ENCODE assay signal across 16 cellular contexts in the genomic region with DNA sequence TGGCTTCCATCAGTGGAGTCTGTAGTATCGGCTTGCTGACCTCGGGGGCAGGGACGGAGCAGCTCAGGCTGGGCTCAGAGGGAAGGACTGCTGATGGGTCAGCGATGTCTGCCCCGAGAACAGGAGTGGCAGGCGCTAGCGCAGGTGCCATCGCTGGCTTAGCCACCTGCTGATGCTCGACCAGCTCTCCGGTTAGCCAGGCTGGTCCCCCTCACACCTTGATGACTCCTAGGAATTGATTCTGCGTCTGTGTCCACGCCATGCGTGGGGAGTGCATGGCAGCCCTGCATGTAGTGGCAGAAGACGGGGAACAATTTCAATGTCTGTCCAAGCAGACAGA. TPM values are rescaled to one million over a fixed set of nuclear protein-coding genes. Genes with fewer than 3 reads are reported as not detected.
DNase-seq lines count a peak whose midpoint lies in the region; ATAC-seq, FAIRE-seq and TF ChIP-seq lines count a peak whose summit lies in the region.
"Had no signal": no experiment of that assay in that cellular context is flagged by ENCODE, and none has a peak within 500 bp of the region (broad histone marks: within the 10 kb centered on the region; RNA-seq: fewer than 3 reads in every experiment).

No MANE protein-coding gene starts in this region.

- H3K4ac ChIP-seq in trophoblast cell (ENCODE audit: low read depth, low read length): peak overlapping the region; percentile 31

- H3K27ac Mint-ChIP-seq in activated CD4-positive, alpha-beta T cell treated with anti-CD3 and anti-CD28 coated beads, Interleukin-2, amount 10 ng/mL, durations not matched to agents 24 days and 14 days: peak overlapping the region; percentile 41
- H3K27ac Mint-ChIP-seq in glutamatergic neuron (ENCODE audit: unreplicated experiment): peak overlapping the region; percentile 43

- H3K9ac ChIP-seq in K562 (ENCODE audit: insufficient read depth in 1 of 2, low read depth in 2 of 2, low read length in 2 of 2): peak overlapping the region in 1 of 2 experiments; percentile 41; a peak in 2 of 4 replicates
- H3K9ac ChIP-seq in trophoblast cell (ENCODE audit: low read length): no peak overlapping the region

- H3K4me3 ChIP-seq in K562: no peak overlapping the region
- no peak overlapping the region for H3K4me3 ChIP-seq in trophoblast cell (ENCODE audit: low read depth, low read length)

- peaks cover 7% of the 10 kb centered on the region for H3K9me1 ChIP-seq in K562 (ENCODE audit: control insufficient read depth, insufficient read depth, low read length)

- TF ChIP-seq RAD21 in K562 (CRISPR knock-in tag; conservative IDR thresholded peaks at IDR 0.05 in 1 of 2, IDR thresholded peaks at IDR 0.05 in 1 of 2): no peak

- H3K36me3 ChIP-seq in K562 (ENCODE audit: control insufficient read depth, insufficient read depth, low read length): peaks cover 62% of the 10 kb centered on the region
- peaks cover 27 to 28% of the 10 kb centered on the region in 2 experiments for H3K36me3 ChIP-seq in trophoblast cell (ENCODE audit: control insufficient read depth in 1 of 2, insufficient read depth in 2 of 2, low read length in 2 of 2)

- H3K27me3 ChIP-seq in K562 (ENCODE audit: control insufficient read depth in 2 of 2, insufficient read depth in 2 of 2, low read length in 2 of 2) (no peaks in the 10 kb centered on the region), trophoblast cell (ENCODE audit: insufficient read depth, low read length) (no peaks in the 10 kb centered on the region)

- H2AK5ac ChIP-seq in trophoblast cell (ENCODE audit: low read length): no peak overlapping the region

- no peak overlapping the region for H4K8ac ChIP-seq in trophoblast cell (ENCODE audit: low read depth, low read length)

- TF ChIP-seq EP300 in K562 (IDR thresholded peaks at IDR 0.05; ENCODE audit: low read length): no peak

- TF ChIP-seq POLR2A in K562 (conservative IDR thresholded peaks at IDR 0.05): no peak

- H3K4me1 ChIP-seq in K562 (replicated peaks in 1 of 2; ENCODE audit: control insufficient read depth in 2 of 2, insufficient read depth in 2 of 2, low read length in 2 of 2) (peaks cover 26 to 70% of the 10 kb centered on the region in 2 experiments; a peak in 4 of 5 replicates), trophoblast cell (ENCODE audit: control insufficient read depth in 1 of 2, insufficient read depth in 2 of 2, low read length in 2 of 2) (peaks cover 10 to 21% of the 10 kb centered on the region in 2 experiments)

- H2AFZ ChIP-seq in K562 (ENCODE audit: low read depth, low read length) (no peak overlapping the region), trophoblast cell (ENCODE audit: insufficient read depth, low read length, poor library complexity) (no peak overlapping the region)

- H3K4me3 Mint-ChIP-seq in activated CD4-positive, alpha-beta T cell treated with anti-CD3 and anti-CD28 coated beads, Interleukin-2, amount 10 ng/mL, durations not matched to agents 24 days and 14 days: no peak overlapping the region
- H3K4me3 Mint-ChIP-seq in glutamatergic neuron (ENCODE audit: unreplicated experiment): peak overlapping the region; percentile 34

- in situ Hi-C loops in K562 (cut with MboI): no loop called here

- 80% methylated on average over 14 of the region's 14 CpGs for WGBS in K562 (ENCODE audit: insufficient coverage, low coverage, missing lambda C conversion rate)
- no CpG with 5 or more reads among the region's 14 CpGs for WGBS in trophoblast cell (ENCODE audit: extremely low coverage, insufficient coverage, insufficient read length)

- DNase-seq in activated CD4-positive, alpha-beta T cell treated with anti-CD3 and anti-CD28 coated beads, Interleukin-2, amount 10 ng/mL, durations not matched to agents 24 days and 14 days: no peak
- no peak for DNase-seq in activated CD4-positive, alpha-beta T cell treated with anti-CD3 and anti-CD28 coated beads for 48 hours
- no peak for DNase-seq in K562 (ENCODE audit: extremely low read depth in 1 of 4, low spot score in 3 of 4)
- DNase-seq in glutamatergic neuron: no peak
- DNase-seq in trophoblast cell: no peak
- no peak for DNase-seq in SK-N-DZ (ENCODE audit: low spot score)
- DNase-seq in NCI-H146 treated with DMSO at 0.1 percent for 48 hours (lab: John Stamatoyannopoulos, UW; ENCODE audit: unreplicated experiment): no peak
- DNase-seq: CD8-positive, alpha-beta memory T cell; DMS 273 treated with DMSO at 0.1 percent for 48 hours; MV-4-11; NCI-H1417 treated with DMSO at 0.1 percent for 48 hours; NCI-H2029 treated with DMSO at 0.1 percent for 48 hours; NCI-H524 treated with DMSO at 0.1 percent for 48 hours had no signal

- H3K4me1 Mint-ChIP-seq in activated CD4-positive, alpha-beta T cell treated with anti-CD3 and anti-CD28 coated beads, Interleukin-2, amount 10 ng/mL, durations not matched to agents 24 days and 14 days: peaks cover 10% of the 10 kb centered on the region
- H3K4me1 Mint-ChIP-seq in glutamatergic neuron (ENCODE audit: low read depth, unreplicated experiment): peaks cover 22% of the 10 kb centered on the region

- CTCF ChIA-PET in K562 (lab: Yijun Ruan, JAX; ENCODE audit: low intra/inter-chr PET ratio): no interaction called here

- H3K4me2 ChIP-seq in K562 (ENCODE audit: insufficient read depth, low read length) (no peak overlapping the region; the same call in 1 of the 2 replicates), trophoblast cell (ENCODE audit: low read length) (no peak overlapping the region)

- no peak overlapping the region for H2BK12ac ChIP-seq in trophoblast cell (ENCODE audit: low read length)

- H3K14ac ChIP-seq in trophoblast cell (ENCODE audit: low read length): no peak overlapping the region

- H3K27ac ChIP-seq in K562 (ENCODE audit: extremely low read depth, low read depth, low read length): no peak overlapping the region
- no peak overlapping the region for H3K27ac ChIP-seq in trophoblast cell (ENCODE audit: low read depth, low read length)
- H3K27ac ChIP-seq: 22Rv1 had no signal

- H3K79me1 ChIP-seq in trophoblast cell (ENCODE audit: low read length): no peaks in the 10 kb centered on the region

- H3K79me2 ChIP-seq in K562 (ENCODE audit: control insufficient read depth, insufficient read depth, low read length): peaks cover 98% of the 10 kb centered on the region
- peaks cover 22% of the 10 kb centered on the region for H3K79me2 ChIP-seq in trophoblast cell (ENCODE audit: control insufficient read depth, insufficient read depth, low read length, poor library complexity)

- H2BK5ac ChIP-seq in trophoblast cell (ENCODE audit: low read depth, low read length, poor library complexity): no peak overlapping the region

- no peak for FAIRE-seq in K562 (lab: Jason Lieb, UNC)

- TF ChIP-seq CTCF in K562 (IDR thresholded peaks at IDR 0.05 in 2 of 3, conservative IDR thresholded peaks at IDR 0.05 in 1 of 3; ENCODE audit: insufficient read depth in 2 of 3, low read depth in 1 of 3, low read length in 3 of 3) (no peak), glutamatergic neuron (IDR thresholded peaks at IDR 0.05; ENCODE audit: partially characterized antibody, unreplicated experiment) (no peak)

- peaks cover 46% of the 10 kb centered on the region for H3K36me3 Mint-ChIP-seq in activated CD4-positive, alpha-beta T cell treated with anti-CD3 and anti-CD28 coated beads, Interleukin-2, amount 10 ng/mL, durations not matched to agents 24 days and 14 days (ENCODE audit: low read depth)
- H3K36me3 Mint-ChIP-seq in glutamatergic neuron (ENCODE audit: unreplicated experiment): peaks cover 27% of the 10 kb centered on the region

- H3K9me3 Mint-ChIP-seq in activated CD4-positive, alpha-beta T cell treated with anti-CD3 and anti-CD28 coated beads, Interleukin-2, amount 10 ng/mL, durations not matched to agents 24 days and 14 days: peaks cover 11% of the 10 kb centered on the region
- peaks cover 23% of the 10 kb centered on the region for H3K9me3 Mint-ChIP-seq in glutamatergic neuron (ENCODE audit: unreplicated experiment)
- H3K9me3 Mint-ChIP-seq: CD8-positive, alpha-beta memory T cell had no signal

- no peak overlapping the region for H4K91ac ChIP-seq in trophoblast cell (ENCODE audit: low read depth, low read length)

- intact Hi-C loops in activated CD4-positive, alpha-beta T cell treated with anti-CD3 and anti-CD28 coated beads, Interleukin-2, amount 10 ng/mL, durations not matched to agents 24 days and 14 days (cut with micrococcal nuclease): no loop called here
- intact Hi-C loops in K562 (cut with micrococcal nuclease): no loop called here

- no TSS peak for BruUV-seq in K562 (replicated peaks; lab: Mats Ljungman, UMichigan)

- no peak overlapping the region for H4K12ac ChIP-seq in trophoblast cell (ENCODE audit: low read depth, low read length)

- no peaks in the 10 kb centered on the region for H3K9me3 ChIP-seq in K562 (replicated peaks; ENCODE audit: control insufficient read depth, insufficient read depth, low read depth, low read length)
- peaks cover 8% of the 10 kb centered on the region for H3K9me3 ChIP-seq in trophoblast cell (ENCODE audit: insufficient read depth, low read depth, low read length)

- ATAC-seq in K562 (no peak), GM19452 (IDR thresholded peaks at IDR 0.05; ENCODE audit: unreplicated experiment) (no peak)

- H3K18ac ChIP-seq in trophoblast cell (ENCODE audit: low read length): no peak overlapping the region

- no peaks in the 10 kb centered on the region for H3K27me3 Mint-ChIP-seq in activated CD4-positive, alpha-beta T cell treated with anti-CD3 and anti-CD28 coated beads, Interleukin-2, amount 10 ng/mL, durations not matched to agents 24 days and 14 days
- peaks cover 8% of the 10 kb centered on the region for H3K27me3 Mint-ChIP-seq in glutamatergic neuron (ENCODE audit: unreplicated experiment)
- H3K27me3 Mint-ChIP-seq: CD8-positive, alpha-beta memory T cell; IgD-negative memory B cell had no signal

- no peak overlapping the region for H3K23ac ChIP-seq in trophoblast cell (ENCODE audit: low read length)

- POLR2A ChIA-PET in K562 (lab: Yijun Ruan, JAX): interaction anchor here (0.8 to 1.7 kb wide), 2 partner anchors 9 to 85 kb away, joined by 3 to 5 read pairs; partner anchors contain the start of gene TAF4

- H4K20me1 ChIP-seq in K562 (replicated peaks; ENCODE audit: control insufficient read depth, insufficient read depth, low read length): peaks cover 44% of the 10 kb centered on the region

- H2BK120ac ChIP-seq in trophoblast cell (ENCODE audit: insufficient read depth, low read length, poor library complexity): no peak overlapping the region

RNA-seq across cellular contexts. Expression of gene SS18L1, which starts 6.6 kb away (rescaled TPM):
- 26.7 and 29.0 TPM in 2 replicates for total RNA-seq in activated CD4-positive, alpha-beta T cell treated with anti-CD3 and anti-CD28 coated beads, Interleukin-2, amount 10 ng/mL, durations not matched to agents 24 days and 14 days
- 73.1 and 90.7 TPM in 2 replicates for total RNA-seq in K562 (2011; cell fraction: chromatin; rRNA removed; ENCODE audit: low replicate concordance)
- 42.7 and 52.5 TPM in 2 replicates for total RNA-seq in K562 (2011; cell fraction: nucleolus; rRNA removed)
- 50.7 and 61.9 TPM in 2 replicates for total RNA-seq in K562 (2011; cell fraction: nucleoplasm; rRNA removed)
- total RNA-seq in K562 (2014; rRNA removed): 17.5 and 22.4 TPM in 2 replicates
- 10.8 and 12.8 TPM in 2 replicates for total RNA-seq in K562 (2014; rRNA removed; fragmentation: Illumina TruSeq; extraction: Trizol)
- 15.1 and 15.2 TPM in 2 replicates for total RNA-seq in K562 (2015; rRNA removed; fragmentation: Illumina TruSeq; extraction: Trizol)
- total RNA-seq in K562 (2021): 21.1 and 21.3 TPM in 2 replicates
- 19.6 and 22.3 TPM in 2 replicates for polyA plus RNA-seq in K562 (2011; rRNA removed)
- 20.5 and 44.1 TPM in 2 replicates for polyA plus RNA-seq in K562 (2011; cell fraction: cytosol; rRNA removed)
- 37.1 and 62.5 TPM in 2 replicates for polyA plus RNA-seq in K562 (2011; cell fraction: nucleus; rRNA removed)
- 15.5 and 18.1 TPM in 2 replicates for polyA plus RNA-seq in K562 (2012)
- 14.9 and 15.3 TPM in 2 replicates for polyA plus RNA-seq in K562 (2014; fragmentation: Illumina TruSeq; extraction: Trizol)
- polyA plus RNA-seq in K562 (2014; fragmentation: Nextera tagmentation; extraction: Ambion mirVana): 1 to 10 TPM; 2.7 to 3.0 TPM
- polyA plus RNA-seq in K562 (2014; rRNA removed): 28.3 and 32.6 TPM in 2 replicates
- 7.9 and 11.9 TPM in 2 replicates for polyA minus RNA-seq in K562 (2011; rRNA and poly(A)+ RNA removed)
- polyA minus RNA-seq in K562 (2011; cell fraction: cytosol; rRNA and poly(A)+ RNA removed): 13.6 and 15.9 TPM in 2 replicates
- 21.1 and 22.5 TPM in 2 replicates for polyA minus RNA-seq in K562 (2011; cell fraction: nucleus; rRNA and poly(A)+ RNA removed)
- total RNA-seq in glutamatergic neuron (ENCODE audit: unreplicated experiment): 50.4 TPM
- 11.5 and 12.4 TPM in 2 replicates for polyA plus RNA-seq in trophoblast cell (2013)
- polyA plus RNA-seq in SK-N-DZ (2014; cell fraction: cytosol; rRNA removed): 44.5 and 49.5 TPM in 2 replicates
- polyA plus RNA-seq in SK-N-DZ (2014; cell fraction: nucleus; rRNA removed): 51.7 and 69.4 TPM in 2 replicates

RNA-seq across cellular contexts. Expression of gene PSMA7, which starts 7.0 kb away (rescaled TPM):
- total RNA-seq in activated CD4-positive, alpha-beta T cell treated with anti-CD3 and anti-CD28 coated beads, Interleukin-2, amount 10 ng/mL, durations not matched to agents 24 days and 14 days: 434 and 449 TPM in 2 replicates
- total RNA-seq in K562 (2011; cell fraction: chromatin; rRNA removed; ENCODE audit: low replicate concordance): 103 and 137 TPM in 2 replicates
- total RNA-seq in K562 (2011; cell fraction: nucleolus; rRNA removed): 121 and 134 TPM in 2 replicates
- 107 and 114 TPM in 2 replicates for total RNA-seq in K562 (2011; cell fraction: nucleoplasm; rRNA removed)
- 490 and 510 TPM in 2 replicates for total RNA-seq in K562 (2014; rRNA removed)
- 263 and 283 TPM in 2 replicates for total RNA-seq in K562 (2014; rRNA removed; fragmentation: Illumina TruSeq; extraction: Trizol)
- total RNA-seq in K562 (2015; rRNA removed; fragmentation: Illumina TruSeq; extraction: Trizol): 289 and 308 TPM in 2 replicates
- total RNA-seq in K562 (2021): 413 and 431 TPM in 2 replicates
- polyA plus RNA-seq in K562 (2011; rRNA removed): 404 and 422 TPM in 2 replicates
- polyA plus RNA-seq in K562 (2011; cell fraction: cytosol; rRNA removed): 449 and 653 TPM in 2 replicates
- 316 and 321 TPM in 2 replicates for polyA plus RNA-seq in K562 (2011; cell fraction: nucleus; rRNA removed)
- 293 and 411 TPM in 2 replicates for polyA plus RNA-seq in K562 (2012)
- polyA plus RNA-seq in K562 (2014; fragmentation: Illumina TruSeq; extraction: Trizol): 257 and 356 TPM in 2 replicates
- polyA plus RNA-seq in K562 (2014; fragmentation: Nextera tagmentation; extraction: Ambion mirVana): 100 to 1,000 TPM; 303 to 393 TPM
- polyA plus RNA-seq in K562 (2014; rRNA removed): 472 and 507 TPM in 2 replicates
- 166 and 211 TPM in 2 replicates for polyA minus RNA-seq in K562 (2011; rRNA and poly(A)+ RNA removed)
- polyA minus RNA-seq in K562 (2011; cell fraction: cytosol; rRNA and poly(A)+ RNA removed): 85.6 and 105 TPM in 2 replicates
- 46.9 and 66.2 TPM in 2 replicates for polyA minus RNA-seq in K562 (2011; cell fraction: nucleus; rRNA and poly(A)+ RNA removed)
- 289 TPM for total RNA-seq in glutamatergic neuron (ENCODE audit: unreplicated experiment)
- 323 and 344 TPM in 2 replicates for polyA plus RNA-seq in trophoblast cell (2013)
- polyA plus RNA-seq in SK-N-DZ (2014; cell fraction: cytosol; rRNA removed): 1,037 and 1,133 TPM in 2 replicates
- 962 and 1,204 TPM in 2 replicates for polyA plus RNA-seq in SK-N-DZ (2014; cell fraction: nucleus; rRNA removed)

RNA-seq across cellular contexts. Expression of gene LSM14B, which starts 27.9 kb away (rescaled TPM):
- 44.0 and 45.3 TPM in 2 replicates for total RNA-seq in activated CD4-positive, alpha-beta T cell treated with anti-CD3 and anti-CD28 coated beads, Interleukin-2, amount 10 ng/mL, durations not matched to agents 24 days and 14 days
- total RNA-seq in K562 (2011; cell fraction: chromatin; rRNA removed; ENCODE audit: low replicate concordance): 47.0 and 71.4 TPM in 2 replicates
- total RNA-seq in K562 (2011; cell fraction: nucleolus; rRNA removed): 35.4 and 42.2 TPM in 2 replicates
- 57.3 and 73.7 TPM in 2 replicates for total RNA-seq in K562 (2011; cell fraction: nucleoplasm; rRNA removed)
- total RNA-seq in K562 (2014; rRNA removed) (20.2 and 24.8 TPM in 2 replicates), K562 (2014; rRNA removed; fragmentation: Illumina TruSeq; extraction: Trizol) (12.8 and 13.1 TPM in 2 replicates), K562 (2015; rRNA removed; fragmentation: Illumina TruSeq; extraction: Trizol) (21.2 and 21.8 TPM in 2 replicates), K562 (2021) (32.7 and 36.0 TPM in 2 replicates), glutamatergic neuron (ENCODE audit: unreplicated experiment) (73.6 TPM)
- polyA plus RNA-seq in K562 (2011; rRNA removed) (22.6 and 25.8 TPM in 2 replicates), K562 (2014; fragmentation: Illumina TruSeq; extraction: Trizol) (19.5 and 25.0 TPM in 2 replicates), K562 (2014; fragmentation: Nextera tagmentation; extraction: Ambion mirVana) (under 1 TPM; 0.66 to 0.83 TPM), K562 (2014; rRNA removed) (26.5 and 27.8 TPM in 2 replicates)
- polyA plus RNA-seq in K562 (2011; cell fraction: cytosol; rRNA removed): 19.5 and 43.4 TPM in 2 replicates
- polyA plus RNA-seq in K562 (2011; cell fraction: nucleus; rRNA removed): 40.4 and 59.2 TPM in 2 replicates
- 25.9 and 36.4 TPM in 2 replicates for polyA plus RNA-seq in K562 (2012)
- 16.3 and 20.9 TPM in 2 replicates for polyA minus RNA-seq in K562 (2011; rRNA and poly(A)+ RNA removed)
- polyA minus RNA-seq in K562 (2011; cell fraction: cytosol; rRNA and poly(A)+ RNA removed): 13.7 and 20.2 TPM in 2 replicates
- polyA minus RNA-seq in K562 (2011; cell fraction: nucleus; rRNA and poly(A)+ RNA removed): 14.7 and 21.3 TPM in 2 replicates
- 38.6 and 39.1 TPM in 2 replicates for polyA plus RNA-seq in trophoblast cell (2013)
- 118 and 122 TPM in 2 replicates for polyA plus RNA-seq in SK-N-DZ (2014; cell fraction: cytosol; rRNA removed)
- 111 and 131 TPM in 2 replicates for polyA plus RNA-seq in SK-N-DZ (2014; cell fraction: nucleus; rRNA removed)

RNA-seq across cellular contexts. Expression of gene MTG2, which starts 32.6 kb away (rescaled TPM):
- 43.0 and 44.4 TPM in 2 replicates for total RNA-seq in activated CD4-positive, alpha-beta T cell treated with anti-CD3 and anti-CD28 coated beads, Interleukin-2, amount 10 ng/mL, durations not matched to agents 24 days and 14 days
- total RNA-seq in K562 (2011; cell fraction: chromatin; rRNA removed; ENCODE audit: low replicate concordance): 78.3 and 113 TPM in 2 replicates
- total RNA-seq in K562 (2011; cell fraction: nucleolus; rRNA removed): 67.9 and 70.7 TPM in 2 replicates
- 77.2 and 104 TPM in 2 replicates for total RNA-seq in K562 (2011; cell fraction: nucleoplasm; rRNA removed)
- total RNA-seq in K562 (2014; rRNA removed): 44.6 and 63.8 TPM in 2 replicates
- 21.5 and 21.7 TPM in 2 replicates for total RNA-seq in K562 (2014; rRNA removed; fragmentation: Illumina TruSeq; extraction: Trizol)
- 39.6 and 44.5 TPM in 2 replicates for total RNA-seq in K562 (2015; rRNA removed; fragmentation: Illumina TruSeq; extraction: Trizol)
- total RNA-seq in K562 (2021): 65.1 and 67.5 TPM in 2 replicates
- 32.3 and 33.1 TPM in 2 replicates for polyA plus RNA-seq in K562 (2011; rRNA removed)
- 43.6 and 66.7 TPM in 2 replicates for polyA plus RNA-seq in K562 (2011; cell fraction: cytosol; rRNA removed)
- polyA plus RNA-seq in K562 (2011; cell fraction: nucleus; rRNA removed): 27.6 and 41.4 TPM in 2 replicates
- 35.8 and 52.8 TPM in 2 replicates for polyA plus RNA-seq in K562 (2012)
- polyA plus RNA-seq in K562 (2014; fragmentation: Illumina TruSeq; extraction: Trizol): 53.9 and 66.5 TPM in 2 replicates
- 1 to 10 TPM; 8.7 to 9.3 TPM for polyA plus RNA-seq in K562 (2014; fragmentation: Nextera tagmentation; extraction: Ambion mirVana)
- 58.9 and 67.2 TPM in 2 replicates for polyA plus RNA-seq in K562 (2014; rRNA removed)
- 20.0 and 26.4 TPM in 2 replicates for polyA minus RNA-seq in K562 (2011; rRNA and poly(A)+ RNA removed)
- 21.5 and 30.5 TPM in 2 replicates for polyA minus RNA-seq in K562 (2011; cell fraction: cytosol; rRNA and poly(A)+ RNA removed)
- polyA minus RNA-seq in K562 (2011; cell fraction: nucleus; rRNA and poly(A)+ RNA removed): 14.5 and 18.4 TPM in 2 replicates
- 27.1 TPM for total RNA-seq in glutamatergic neuron (ENCODE audit: unreplicated experiment)
- polyA plus RNA-seq in trophoblast cell (2013): 25.9 and 27.2 TPM in 2 replicates
- 39.2 and 49.2 TPM in 2 replicates for polyA plus RNA-seq in SK-N-DZ (2014; cell fraction: cytosol; rRNA removed)
- polyA plus RNA-seq in SK-N-DZ (2014; cell fraction: nucleus; rRNA removed): 24.7 and 44.5 TPM in 2 replicates
